In the genomic region with DNA sequence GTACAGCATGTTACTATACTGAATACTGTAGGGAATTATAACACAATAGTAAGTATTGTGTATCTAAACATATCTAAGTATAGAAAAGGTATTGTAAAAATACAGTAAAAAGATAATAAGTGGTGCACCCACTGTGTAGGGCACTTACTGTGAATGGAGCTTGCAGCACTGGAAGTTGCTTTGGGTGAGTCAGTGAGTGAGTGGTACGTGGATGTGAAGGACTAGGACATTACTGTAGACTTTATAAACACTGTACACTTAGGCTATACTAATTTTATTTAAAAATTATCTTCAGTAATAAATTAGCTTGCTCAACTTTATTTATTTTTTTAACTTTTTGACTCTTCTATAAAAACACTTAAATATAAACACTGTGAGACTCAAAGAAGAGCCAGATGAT, we compare ENCODE assay signal across 1 cellular context.
TF ChIP-seq lines count a peak whose summit lies in the region.

No MANE protein-coding gene starts in this region.

TF ChIP-seq in IMR-90, 13 proteins besides CTCF, POLR2A, EP300 and RAD21:
- no peak for TF ChIP-seq FOS (IDR thresholded peaks at IDR 0.05; ENCODE audit: low read depth, low read length)
- TF ChIP-seq BHLHE40 (IDR thresholded peaks at IDR 0.05; ENCODE audit: low read depth, low read length): no peak
- no peak for TF ChIP-seq RCOR1 (IDR thresholded peaks at IDR 0.05; ENCODE audit: insufficient replicate concordance, low read length)
- TF ChIP-seq RFX5 (IDR thresholded peaks at IDR 0.05; ENCODE audit: low read depth, low read length): no peak
- no peak for TF ChIP-seq USF2 (IDR thresholded peaks at IDR 0.05; ENCODE audit: low read depth, low read length)
- no peak for TF ChIP-seq MXI1 (IDR thresholded peaks at IDR 0.05; ENCODE audit: borderline replicate concordance, low read depth, low read length)
TF ChIP-seq in IMR-90: peak in this region for 0.
